In the genomic region with DNA sequence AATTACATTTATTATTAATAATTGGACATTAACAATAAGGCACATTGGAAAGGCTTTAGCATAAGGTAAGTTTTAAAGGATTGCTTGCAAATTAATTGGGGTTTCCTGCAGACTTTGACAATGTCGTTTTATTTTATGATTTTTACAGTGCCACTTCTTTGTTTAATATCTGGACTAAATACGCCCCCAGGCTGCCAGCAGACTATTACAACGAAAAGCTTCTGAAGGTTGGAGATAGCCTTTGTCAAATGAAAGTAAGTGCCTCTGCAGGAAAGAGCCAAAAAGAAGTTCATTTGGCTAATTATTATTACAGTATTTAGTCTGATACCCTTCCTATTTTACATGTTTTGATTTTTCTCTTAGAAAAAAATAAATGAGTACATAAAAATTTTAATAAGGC, we compare ENCODE assay signal across 9 cellular contexts. TPM values are rescaled to one million over a fixed set of nuclear protein-coding genes. Genes with fewer than 3 reads are reported as not detected.
DNase-seq lines count a peak whose midpoint lies in the region; ATAC-seq and TF ChIP-seq lines count a peak whose summit lies in the region.
"Had no signal": no experiment of that assay in that cellular context is flagged by ENCODE, and none has a peak within 500 bp of the region (broad histone marks: within the 10 kb centered on the region; RNA-seq: fewer than 3 reads in every experiment).

No MANE protein-coding gene starts in this region.

- H3K4me3 Mint-ChIP-seq in activated CD4-positive, alpha-beta T cell treated with anti-CD3 and anti-CD28 coated beads for 36 hours = no peak overlapping the region

- WGBS in smooth muscle cell (ENCODE audit: low lambda C conversion rate) = 72% methylated on average over 3 of the region's 3 CpGs
- 22 to 25% (median 24%) methylated on average over 3 of the region's 3 CpGs for WGBS in ovary, 3 donors

- peak overlapping the region; percentile 79 for H3K27ac Mint-ChIP-seq in activated CD4-positive, alpha-beta T cell treated with anti-CD3 and anti-CD28 coated beads for 36 hours

- H3K4me1 Mint-ChIP-seq in activated CD4-positive, alpha-beta T cell treated with anti-CD3 and anti-CD28 coated beads for 36 hours = peaks cover 32% of the 10 kb centered on the region

- no peak overlapping the region for H3K9ac ChIP-seq in smooth muscle cell (ENCODE audit: low read depth)

- POLR2A ChIA-PET in activated CD4-positive, alpha-beta T cell treated with anti-CD3 and anti-CD28 coated beads for 36 hours (lab: Charles Lee) = no interaction called here

- H3K4me3 ChIP-seq in smooth muscle cell (no peak overlapping the region), ovary (no peak overlapping the region)

- TF ChIP-seq CTCF in smooth muscle cell (IDR thresholded peaks at IDR 0.05; ENCODE audit: borderline replicate concordance, insufficient read depth, poor library complexity, severe bottlenecking) (no peak), ovary (IDR thresholded peaks at IDR 0.05) (no peak)

- peak overlapping the region; percentile 80 for H2AFZ ChIP-seq in smooth muscle cell (ENCODE audit: low read depth)

- H3K36me3 Mint-ChIP-seq in activated CD4-positive, alpha-beta T cell treated with anti-CD3 and anti-CD28 coated beads for 36 hours (ENCODE audit: low read depth) = no peaks in the 10 kb centered on the region
- H3K36me3 Mint-ChIP-seq: IgD-negative memory B cell had no signal

- no peaks in the 10 kb centered on the region for H3F3A ChIP-seq in smooth muscle cell (ENCODE audit: low read depth)

- no peaks in the 10 kb centered on the region for H3K79me2 ChIP-seq in smooth muscle cell (ENCODE audit: low read depth)

- peaks cover 5% of the 10 kb centered on the region for H3K27me3 ChIP-seq in smooth muscle cell (ENCODE audit: low read depth)
- no peaks in the 10 kb centered on the region for H3K27me3 ChIP-seq in ovary

- no peaks in the 10 kb centered on the region for H4K20me1 ChIP-seq in smooth muscle cell (ENCODE audit: low read depth)

- no peak for DNase-seq in activated CD4-positive, alpha-beta T cell treated with anti-CD3 and anti-CD28 coated beads for 36 hours
- no peak for DNase-seq in activated CD4-positive, alpha-beta T cell treated with anti-CD3 and anti-CD28 coated beads for 48 hours
- DNase-seq in NCI-H69 (lab: John Stamatoyannopoulos, UW) = peak; percentile 50
- DNase-seq in dermis blood vessel endothelial cell = peak; percentile 75
- DNase-seq in smooth muscle cell (lab: John Stamatoyannopoulos, UW; ENCODE audit: unreplicated experiment) = no peak
- no peak for DNase-seq in ecto neural progenitor cell (ENCODE audit: low spot score)
- no peak for DNase-seq in ovary

- intact Hi-C loops in activated CD4-positive, alpha-beta T cell treated with anti-CD3 and anti-CD28 coated beads for 36 hours (cut with DNase I, micrococcal nuclease) = loop anchor here (1.0 to 5.0 kb wide), 3 partner anchors 10 to 98 kb away; a partner anchor contains a TSS
- intact Hi-C loops in ovary (cut with DNase I) = no loop called here

- no peaks in the 10 kb centered on the region for H3K36me3 ChIP-seq in smooth muscle cell (ENCODE audit: low read depth)
- no peaks in the 10 kb centered on the region for H3K36me3 ChIP-seq in ovary

- H3K4me1 ChIP-seq in smooth muscle cell (ENCODE audit: low read depth) (no peaks in the 10 kb centered on the region), ovary (ENCODE audit: insufficient read depth) (no peaks in the 10 kb centered on the region)

- TF ChIP-seq POLR2A in ovary (IDR thresholded peaks at IDR 0.05) = no peak

- no peak for ATAC-seq in activated CD4-positive, alpha-beta T cell treated with anti-CD3 and anti-CD28 coated beads for 36 hours
- ATAC-seq in GM19023 (IDR thresholded peaks at IDR 0.05; ENCODE audit: unreplicated experiment) = no peak

- no peak for TF ChIP-seq EP300 in ovary (IDR thresholded peaks at IDR 0.05)

- no peaks in the 10 kb centered on the region for H3K27me3 Mint-ChIP-seq in activated CD4-positive, alpha-beta T cell treated with anti-CD3 and anti-CD28 coated beads for 36 hours
- H3K27me3 Mint-ChIP-seq: IgD-negative memory B cell had no signal

- H3K27ac ChIP-seq in smooth muscle cell (ENCODE audit: low read depth) (peak overlapping the region; percentile 29), ovary (no peak overlapping the region)

- H3K9me3 ChIP-seq in smooth muscle cell (replicated peaks; ENCODE audit: low read depth) = no peaks in the 10 kb centered on the region
- no peaks in the 10 kb centered on the region for H3K9me3 ChIP-seq in ovary

- no peak overlapping the region for H3K4me2 ChIP-seq in smooth muscle cell

- CTCF ChIA-PET in activated CD4-positive, alpha-beta T cell treated with anti-CD3 and anti-CD28 coated beads for 36 hours (lab: Charles Lee) = interaction anchor here (3.6 kb wide), 1 partner anchor 11 kb away, joined by 21 read pairs; a partner anchor contains a TSS

- H3K9me3 Mint-ChIP-seq in activated CD4-positive, alpha-beta T cell treated with anti-CD3 and anti-CD28 coated beads for 36 hours (ENCODE audit: low read depth) = no peaks in the 10 kb centered on the region
- H3K9me3 Mint-ChIP-seq: IgD-negative memory B cell had no signal

RNA-seq across cellular contexts. Expression of a gene that starts 11.3 kb away (rescaled TPM):
- under 1 TPM; 0.37 to 0.44 TPM for total RNA-seq in activated CD4-positive, alpha-beta T cell treated with anti-CD3 and anti-CD28 coated beads for 36 hours
- 8.3 and 13.1 TPM in 2 replicates for total RNA-seq in dermis blood vessel endothelial cell
- total RNA-seq in smooth muscle cell = 0.31 and 0.67 TPM in 2 replicates
- polyA plus RNA-seq in smooth muscle cell = 0.35 TPM in 1 of 2 replicates, not detected in the other
- total RNA-seq in ovary = 10 to 100 TPM in 1 of 7 donors, 1 to 10 TPM in 4, under 1 TPM in 2; 0.58 to 29.8 (median 2.1) TPM
- under 1 TPM; 0.15 to 0.37 TPM for polyA plus RNA-seq in ovary

Comparison
In these comparisons a context has a peak if more than half of its experiments do, and no peak if none do; other contexts are left out.
1. DNase-seq: peak in NCI-H69 (single experiment) and dermis blood vessel endothelial cell (single experiment); none in activated CD4-positive, alpha-beta T cell treated with anti-CD3 and anti-CD28 coated beads for 36 hours (single experiment), activated CD4-positive, alpha-beta T cell treated with anti-CD3 and anti-CD28 coated beads for 48 hours (single experiment), smooth muscle cell (single experiment), ecto neural progenitor cell (single experiment) and ovary (0 of 5).
2. intact Hi-C loops: an anchor here in activated CD4-positive, alpha-beta T cell treated with anti-CD3 and anti-CD28 coated beads for 36 hours (1.0 to 5.0 kb wide); none called in ovary.